18 cellular contexts compared by ENCODE assay signal in genomic region chr6:170031684-170032121, GRCh38.
DNase-seq lines count a peak whose midpoint lies in the region; ATAC-seq and TF ChIP-seq lines count a peak whose summit lies in the region.
"Had no signal": no experiment of that assay in that cellular context is flagged by ENCODE, and none has a peak within 500 bp of the region (broad histone marks: within the 10 kb centered on the region; RNA-seq: fewer than 3 reads in every experiment).

No MANE protein-coding gene starts in this region.

- no peak overlapping the region for H3K14ac ChIP-seq in IMR-90 (replicated peaks; ENCODE audit: low read depth, low read length)

- no peak overlapping the region for H2AK5ac ChIP-seq in IMR-90 (ENCODE audit: low read depth, low read length)

- no peak overlapping the region for H3K4ac ChIP-seq in IMR-90 (ENCODE audit: low read depth, low read length)

- no peaks in the 10 kb centered on the region for H3K79me1 ChIP-seq in IMR-90 (ENCODE audit: low read depth in 1 of 2, low read length in 2 of 2)

- H4K8ac ChIP-seq in IMR-90 (ENCODE audit: low read depth in 2 of 2, low read length in 2 of 2) = no peak overlapping the region

- no peak overlapping the region for H2BK15ac ChIP-seq in IMR-90 (ENCODE audit: low read depth, low read length)

- H3K9ac ChIP-seq in IMR-90 (ENCODE audit: low read depth, low read length) (no peak overlapping the region), rectal smooth muscle tissue (ENCODE audit: low read length) (no peak overlapping the region)

- intact Hi-C loops in IMR-90 (cut with micrococcal nuclease) = no loop called here

- H3K36me3 ChIP-seq in BE2C (no peaks in the 10 kb centered on the region), IMR-90 (ENCODE audit: control insufficient read depth, insufficient read depth, low read length) (no peaks in the 10 kb centered on the region), rectal smooth muscle tissue (ENCODE audit: control insufficient read depth, insufficient read depth, low read length) (no peaks in the 10 kb centered on the region)
- H3K36me3 ChIP-seq: heart right ventricle had no signal

- H2BK5ac ChIP-seq in IMR-90 (ENCODE audit: low read depth, low read length, poor library complexity, severe bottlenecking) = no peak overlapping the region

- H3K4me2 ChIP-seq in IMR-90 (ENCODE audit: low read depth, low read length) = no peak overlapping the region

- ATAC-seq in IMR-90 (ENCODE audit: low read depth) (no peak), GM18909 (IDR thresholded peaks at IDR 0.05; ENCODE audit: poor library complexity, unreplicated experiment) (no peak), HG03139 (IDR thresholded peaks at IDR 0.05; ENCODE audit: unreplicated experiment) (no peak)
- ATAC-seq: heart right ventricle had no signal

- H2AK9ac ChIP-seq in IMR-90 (replicated peaks; ENCODE audit: low read depth, low read length, poor library complexity) = peak overlapping the region; percentile 28

- H3K23ac ChIP-seq in IMR-90 (ENCODE audit: low read depth, low read length) = no peak overlapping the region

- no peak overlapping the region for H3K4me3 ChIP-seq in BE2C (ENCODE audit: low read depth, low read length)
- no peak overlapping the region for H3K4me3 ChIP-seq in IMR-90 (ENCODE audit: insufficient read depth, low read depth, low read length)
- no peak overlapping the region for H3K4me3 ChIP-seq in rectal smooth muscle tissue (ENCODE audit: low read length)
- H3K4me3 ChIP-seq: heart right ventricle had no signal

- dilution Hi-C loops in IMR-90 (cut with HindIII; ENCODE audit: low sequenced_read_pairs, unreplicated experiment) = no loop called here

- H3K9me3 ChIP-seq in BE2C (no peaks in the 10 kb centered on the region), IMR-90 (ENCODE audit: control insufficient read depth, insufficient read depth, low read length) (peaks cover 44% of the 10 kb centered on the region)

- no peak overlapping the region for H2BK20ac ChIP-seq in IMR-90 (ENCODE audit: low read depth, low read length)

- H3K9me1 ChIP-seq in IMR-90 (ENCODE audit: insufficient read depth, low read length) = no peaks in the 10 kb centered on the region

- H3K56ac ChIP-seq in IMR-90 (ENCODE audit: extremely low read depth, insufficient read depth, low read length) = no peak overlapping the region

- TF ChIP-seq RAD21 in IMR-90 (IDR thresholded peaks at IDR 0.05; ENCODE audit: low read length) = no peak

- H4K20me1 ChIP-seq in IMR-90 (ENCODE audit: insufficient read depth, low read length) = no peaks in the 10 kb centered on the region

- no peak overlapping the region for H2AFZ ChIP-seq in IMR-90 (replicated peaks; ENCODE audit: low read length, poor library complexity)

- POLR2A ChIA-PET in IMR-90 (lab: Charles Lee; ENCODE audit: unreplicated experiment) = no interaction called here

- DNase-seq in BE2C (peak; percentile 1), IMR-90 (no peak), fibroblast of gingiva (ENCODE audit: low read depth) (peak; percentile 79), NCI-H187 treated with DMSO at 0.1 percent for 48 hours (lab: John Stamatoyannopoulos, UW) (no peak), DMS114 treated with DMSO at 0.1 percent for 48 hours (lab: John Stamatoyannopoulos, UW; ENCODE audit: unreplicated experiment) (no peak)
- DNase-seq: activated CD4-positive, alpha-beta T cell treated with anti-CD3 and anti-CD28 coated beads, Interleukin-2, amount 50 U/mL, for 1 hour; activated naive CD4-positive, alpha-beta T cell; DMS79 treated with DMSO at 0.1 percent for 48 hours; heart right ventricle; HFFc6; naive B cell; NCI-H1048; NCI-H510A; small intestine; stimulated activated CD4-positive, alpha-beta T cell treated with anti-CD3 and anti-CD28 coated beads, Interleukin-4, amount 100 ng/mL, for 24 hours had no signal

- in situ Hi-C loops in IMR-90 (cut with MboI; ENCODE audit: low sequenced_read_pairs) = no loop called here

- H2BK120ac ChIP-seq in IMR-90 (ENCODE audit: low read depth, low read length) = no peak overlapping the region

- no peak overlapping the region for H3K18ac ChIP-seq in IMR-90 (ENCODE audit: low read depth, low read length)

- 95% methylated on average over 3 of the region's 11 CpGs; no CpG with 5 or more reads in 1 of the 2 experiments for WGBS in IMR-90 (ENCODE audit: extremely low coverage in 2 of 2, insufficient read length in 1 of 2), 2 experiments

- TF ChIP-seq POLR2A in IMR-90 (IDR thresholded peaks at IDR 0.05; ENCODE audit: low read depth, low read length) = no peak

- H3K27me3 ChIP-seq in BE2C (no peaks in the 10 kb centered on the region), IMR-90 (ENCODE audit: control insufficient read depth, insufficient read depth, low read length) (no peaks in the 10 kb centered on the region), rectal smooth muscle tissue (ENCODE audit: control insufficient read depth, insufficient read depth, low read length) (no peaks in the 10 kb centered on the region)
- H3K27me3 ChIP-seq: heart right ventricle had no signal

- H3K27ac ChIP-seq in IMR-90 (ENCODE audit: insufficient read depth, low read length) = no peak overlapping the region
- H3K27ac ChIP-seq in rectal smooth muscle tissue (ENCODE audit: low read depth, low read length) = peak overlapping the region; percentile 41
- H3K27ac ChIP-seq: heart right ventricle had no signal

- CTCF ChIA-PET in IMR-90 (lab: Yijun Ruan, JAX) = no interaction called here

- TF ChIP-seq CTCF in BE2C (IDR thresholded peaks at IDR 0.05; ENCODE audit: low read depth, low read length) (no peak), IMR-90 (conservative IDR thresholded peaks at IDR 0.05; ENCODE audit: low read depth, low read length) (no peak)

- H4K5ac ChIP-seq in IMR-90 (ENCODE audit: low read depth, low read length) = no peak overlapping the region

- BruUV-seq in IMR-90 (replicated peaks; lab: Mats Ljungman, UMichigan) = no TSS peak

- H4K91ac ChIP-seq in IMR-90 (ENCODE audit: insufficient read depth, low read depth, low read length) = no peak overlapping the region

- H3K4me1 ChIP-seq in BE2C (no peaks in the 10 kb centered on the region), IMR-90 (ENCODE audit: control insufficient read depth, insufficient read depth, low read length) (no peaks in the 10 kb centered on the region), rectal smooth muscle tissue (ENCODE audit: control insufficient read depth, insufficient read depth, low read length) (no peaks in the 10 kb centered on the region)

TF ChIP-seq in IMR-90, 13 proteins besides CTCF, POLR2A, EP300 and RAD21:
- TF ChIP-seq CHD1 (IDR thresholded peaks at IDR 0.05; ENCODE audit: low read depth, low read length) (no peak), MAZ (IDR thresholded peaks at IDR 0.05; ENCODE audit: borderline replicate concordance, low read depth, low read length) (no peak), MAFK (IDR thresholded peaks at IDR 0.05; ENCODE audit: low read depth, low read length) (no peak), NFE2L2 (IDR thresholded peaks at IDR 0.05; ENCODE audit: low read depth, low read length) (no peak), MXI1 (IDR thresholded peaks at IDR 0.05; ENCODE audit: borderline replicate concordance, low read depth, low read length) (no peak), CEBPB (IDR thresholded peaks at IDR 0.05; ENCODE audit: low read depth, low read length) (no peak), USF2 (IDR thresholded peaks at IDR 0.05; ENCODE audit: low read depth, low read length) (no peak), RFX5 (IDR thresholded peaks at IDR 0.05; ENCODE audit: low read depth, low read length) (no peak), RCOR1 (IDR thresholded peaks at IDR 0.05; ENCODE audit: insufficient replicate concordance, low read length) (no peak), SMC3 (IDR thresholded peaks at IDR 0.05; ENCODE audit: low read depth, low read length) (no peak), BHLHE40 (IDR thresholded peaks at IDR 0.05; ENCODE audit: low read depth, low read length) (no peak), FOS (IDR thresholded peaks at IDR 0.05; ENCODE audit: low read depth, low read length) (no peak), ELK1 (IDR thresholded peaks at IDR 0.05; ENCODE audit: borderline replicate concordance, low read depth, low read length) (no peak)

Comparison
In these comparisons a context has a peak if more than half of its experiments do, and no peak if none do; other contexts are left out.
1. DNase-seq: peak in BE2C (single experiment) and fibroblast of gingiva (single experiment); none in IMR-90 (single experiment), NCI-H187 treated with DMSO at 0.1 percent for 48 hours (single experiment) and DMS114 treated with DMSO at 0.1 percent for 48 hours (single experiment).